Comparison of ENCODE assay signal across 33 cellular contexts in genomic region chr22:30073743-30074142, GRCh38. TPM values are rescaled to one million over a fixed set of nuclear protein-coding genes. Genes with fewer than 3 reads are reported as not detected.
"Had no signal": no experiment of that assay in that cellular context is flagged by ENCODE, and none has a peak within 500 bp of the region (broad histone marks: within the 10 kb centered on the region; RNA-seq: fewer than 3 reads in every experiment).

No MANE protein-coding gene starts in this region.

- H3K4me1 ChIP-seq: gastrocnemius medialis, heart right ventricle, left lung, lower lobe of right lung had no signal

- H3K4me3 ChIP-seq: coronary artery, dorsolateral prefrontal cortex, esophagus squamous epithelium, gastrocnemius medialis, heart right ventricle, left lung, lower lobe of right lung, mucosa of descending colon had no signal

- DNase-seq: dermis blood vessel endothelial cell; dorsolateral prefrontal cortex; effector CD4-positive, alpha-beta T cell; effector memory CD4-positive, alpha-beta T cell; erythroblast; esophagus squamous epithelium; foreskin melanocyte; gastrocnemius medialis; glutamatergic neuron; head of caudate nucleus; heart right ventricle; hippocampal formation; left cardiac atrium; left lung; left ventricle myocardium superior; lower lobe of right lung; mesenchymal stem cell; mucosa of descending colon; naive B cell; naive thymus-derived CD8-positive, alpha-beta T cell had no signal

- H3K27me3 ChIP-seq: gastrocnemius medialis had no signal

- H3K36me3 ChIP-seq: esophagus squamous epithelium, gastrocnemius medialis, heart right ventricle, left lung, lower lobe of right lung had no signal

- FAIRE-seq: endothelial cell of umbilical vein, islet of Langerhans, keratinocyte had no signal

- H3K9me3 ChIP-seq: esophagus squamous epithelium, gastrocnemius medialis, lower lobe of right lung, mucosa of descending colon had no signal

- ATAC-seq: esophagus mucosa; gastrocnemius medialis; heart right ventricle; left cardiac atrium; left lung; left ventricle myocardium superior; lower lobe of right lung; mucosa of descending colon; naive thymus-derived CD8-positive, alpha-beta T cell had no signal

- H3K27ac ChIP-seq: coronary artery, dorsolateral prefrontal cortex, epithelial cell of prostate, esophagus squamous epithelium, gastrocnemius medialis, heart right ventricle, left lung, lower lobe of right lung had no signal

RNA-seq across cellular contexts. Expression of gene HORMAD2, which starts 6.5 kb away (rescaled TPM):
- total RNA-seq: dermis blood vessel endothelial cell; endothelial cell of umbilical vein; esophagus mucosa; esophagus squamous epithelium; gastrocnemius medialis; glomerular endothelial cell; heart right ventricle; kidney epithelial cell; left cardiac atrium; left ventricle myocardium superior; lower leg skin; lower lobe of right lung; lung microvascular endothelial cell; mesenteric fat pad; mesothelial cell of epicardium; mucosa of descending colon; myocyte; naive thymus-derived CD8-positive, alpha-beta T cell had no signal
- polyA plus RNA-seq: endothelial cell of umbilical vein; heart right ventricle; keratinocyte; naive thymus-derived CD8-positive, alpha-beta T cell had no signal
